In the genomic region with DNA sequence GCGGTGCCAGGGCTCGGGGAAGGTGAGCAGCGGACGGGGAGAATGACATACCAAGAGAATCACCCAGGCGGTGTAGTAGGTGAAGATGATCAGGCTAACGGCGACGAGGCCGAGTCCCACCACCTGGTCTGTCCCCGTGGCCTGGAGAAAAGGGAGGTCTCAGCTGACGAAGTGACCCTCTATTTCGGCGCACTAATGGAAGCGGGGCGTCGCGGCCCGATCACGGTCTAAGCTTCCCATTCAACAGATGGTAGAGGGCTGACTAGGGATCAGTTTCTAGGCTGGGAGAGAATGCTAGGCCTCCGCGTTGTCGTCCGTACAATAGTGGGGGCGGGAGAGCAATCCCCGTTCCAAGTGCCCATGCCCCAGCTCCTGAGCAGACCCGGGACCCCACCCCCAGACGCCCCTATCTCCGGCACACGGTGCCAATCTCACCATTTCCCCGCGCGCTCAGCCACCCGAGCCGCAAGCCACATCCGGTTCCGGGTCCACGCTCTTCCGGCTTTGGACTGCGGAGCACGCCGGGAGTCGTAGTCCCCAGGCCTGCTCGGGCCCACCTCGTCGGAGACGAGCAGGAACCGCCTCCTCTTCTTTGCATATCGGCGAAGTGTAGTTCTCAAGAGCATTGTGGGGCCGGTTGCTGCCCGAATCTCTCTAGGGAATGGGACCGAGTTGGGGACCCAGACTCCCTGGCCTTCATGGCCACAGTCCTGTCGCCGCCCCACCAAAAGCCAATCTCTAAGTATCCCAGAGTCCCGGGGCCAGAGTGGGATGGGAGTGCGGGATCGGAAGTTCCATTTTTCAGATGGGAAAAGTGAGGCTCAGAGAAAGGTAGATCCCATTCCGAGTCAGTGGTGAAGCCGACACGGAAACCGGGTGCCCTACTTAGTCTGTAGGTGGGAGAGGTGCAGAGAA, we compare ENCODE assay signal across 1 cellular context.
TF ChIP-seq lines count a peak whose summit lies in the region.

TSS of gene DPM2 (minus strand) at position 472 of the 915 bp plus-strand sequence. CDS start at position 438, 34 bp downstream.

TF ChIP-seq in HepG2, 621 proteins besides CTCF, POLR2A, EP300 and RAD21 (continued from another document and continues in another):
- no peak for TF ChIP-seq ZNF280D (CRISPR knock-in tag; IDR thresholded peaks at IDR 0.05)
- no peak for TF ChIP-seq ZNF75D (CRISPR knock-in tag; IDR thresholded peaks at IDR 0.05; ENCODE audit: borderline replicate concordance)
- no peak for TF ChIP-seq ZNF570 (CRISPR knock-in tag; IDR thresholded peaks at IDR 0.05; ENCODE audit: borderline replicate concordance)
- no peak for TF ChIP-seq ADNP (CRISPR knock-in tag; IDR thresholded peaks at IDR 0.05)
- TF ChIP-seq THRA (CRISPR knock-in tag; IDR thresholded peaks at IDR 0.05; ENCODE audit: borderline replicate concordance): no peak
- TF ChIP-seq ZNF354B (CRISPR knock-in tag; IDR thresholded peaks at IDR 0.05): no peak
- no peak for TF ChIP-seq SRY (CRISPR knock-in tag; IDR thresholded peaks at IDR 0.05)
- no peak for TF ChIP-seq NFIB (CRISPR knock-in tag; IDR thresholded peaks at IDR 0.05; ENCODE audit: borderline replicate concordance)
- no peak for TF ChIP-seq POLR2AphosphoS2 (IDR thresholded peaks at IDR 0.05; ENCODE audit: low read depth, low read length)
- TF ChIP-seq NFKBIZ (CRISPR knock-in tag; IDR thresholded peaks at IDR 0.05): no peak
- TF ChIP-seq ZMYM2 (CRISPR knock-in tag; IDR thresholded peaks at IDR 0.05): no peak
- TF ChIP-seq ZEB1 (IDR thresholded peaks at IDR 0.05; ENCODE audit: insufficient replicate concordance, low read depth): no peak
- TF ChIP-seq, protein P1, sequence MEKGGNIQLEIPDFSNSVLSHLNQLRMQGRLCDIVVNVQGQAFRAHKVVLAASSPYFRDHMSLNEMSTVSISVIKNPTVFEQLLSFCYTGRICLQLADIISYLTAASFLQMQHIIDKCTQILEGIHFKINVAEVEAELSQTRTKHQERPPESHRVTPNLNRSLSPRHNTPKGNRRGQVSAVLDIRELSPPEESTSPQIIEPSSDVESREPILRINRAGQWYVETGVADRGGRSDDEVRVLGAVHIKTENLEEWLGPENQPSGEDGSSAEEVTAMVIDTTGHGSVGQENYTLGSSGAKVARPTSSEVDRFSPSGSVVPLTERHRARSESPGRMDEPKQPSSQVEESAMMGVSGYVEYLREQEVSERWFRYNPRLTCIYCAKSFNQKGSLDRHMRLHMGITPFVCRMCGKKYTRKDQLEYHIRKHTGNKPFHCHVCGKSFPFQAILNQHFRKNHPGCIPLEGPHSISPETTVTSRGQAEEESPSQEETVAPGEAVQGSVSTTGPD (CRISPR knock-in tag; IDR thresholded peaks at IDR 0.05): no peak
- TF ChIP-seq, protein P2, sequence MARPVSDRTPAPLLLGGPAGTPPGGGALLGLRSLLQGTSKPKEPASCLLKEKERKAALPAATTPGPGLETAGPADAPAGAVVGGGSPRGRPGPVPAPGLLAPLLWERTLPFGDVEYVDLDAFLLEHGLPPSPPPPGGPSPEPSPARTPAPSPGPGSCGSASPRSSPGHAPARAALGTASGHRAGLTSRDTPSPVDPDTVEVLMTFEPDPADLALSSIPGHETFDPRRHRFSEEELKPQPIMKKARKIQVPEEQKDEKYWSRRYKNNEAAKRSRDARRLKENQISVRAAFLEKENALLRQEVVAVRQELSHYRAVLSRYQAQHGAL (CRISPR knock-in tag; IDR thresholded peaks at IDR 0.05; ENCODE audit: not compliant biosample characterization): no peak
- TF ChIP-seq EED (CRISPR knock-in tag; IDR thresholded peaks at IDR 0.05): peak; percentile 46; the same call in 1 of the 2 replicates
- peak; percentile 78 for TF ChIP-seq RBFOX2 (IDR thresholded peaks at IDR 0.05; ENCODE audit: low read depth, low read length)
- peak; percentile 41; the same call in 1 of the 2 replicates for TF ChIP-seq TAF1 (CRISPR knock-in tag; IDR thresholded peaks at IDR 0.05)
- no peak for TF ChIP-seq ZKSCAN1 (IDR thresholded peaks at IDR 0.05; ENCODE audit: low read length)
- no peak for TF ChIP-seq ZNF234 (CRISPR knock-in tag; conservative IDR thresholded peaks at IDR 0.05)
- TF ChIP-seq ETV5 (CRISPR knock-in tag; IDR thresholded peaks at IDR 0.05; ENCODE audit: borderline replicate concordance): peak; percentile 65; the same call in 1 of the 2 replicates
- TF ChIP-seq NCOA2 (CRISPR knock-in tag; IDR thresholded peaks at IDR 0.05): no peak
- TF ChIP-seq NONO (IDR thresholded peaks at IDR 0.05): no peak
- TF ChIP-seq NONO (CRISPR knock-in tag; conservative IDR thresholded peaks at IDR 0.05): 0 out of 2 replicates have a peak, but pooled peaks have one; percentile 39
- TF ChIP-seq, protein P3, sequence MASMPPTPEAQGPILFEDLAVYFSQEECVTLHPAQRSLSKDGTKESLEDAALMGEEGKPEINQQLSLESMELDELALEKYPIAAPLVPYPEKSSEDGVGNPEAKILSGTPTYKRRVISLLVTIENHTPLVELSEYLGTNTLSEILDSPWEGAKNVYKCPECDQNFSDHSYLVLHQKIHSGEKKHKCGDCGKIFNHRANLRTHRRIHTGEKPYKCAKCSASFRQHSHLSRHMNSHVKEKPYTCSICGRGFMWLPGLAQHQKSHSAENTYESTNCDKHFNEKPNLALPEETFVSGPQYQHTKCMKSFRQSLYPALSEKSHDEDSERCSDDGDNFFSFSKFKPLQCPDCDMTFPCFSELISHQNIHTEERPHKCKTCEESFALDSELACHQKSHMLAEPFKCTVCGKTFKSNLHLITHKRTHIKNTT (CRISPR knock-in tag; IDR thresholded peaks at IDR 0.05): no peak
- TF ChIP-seq, protein P4, sequence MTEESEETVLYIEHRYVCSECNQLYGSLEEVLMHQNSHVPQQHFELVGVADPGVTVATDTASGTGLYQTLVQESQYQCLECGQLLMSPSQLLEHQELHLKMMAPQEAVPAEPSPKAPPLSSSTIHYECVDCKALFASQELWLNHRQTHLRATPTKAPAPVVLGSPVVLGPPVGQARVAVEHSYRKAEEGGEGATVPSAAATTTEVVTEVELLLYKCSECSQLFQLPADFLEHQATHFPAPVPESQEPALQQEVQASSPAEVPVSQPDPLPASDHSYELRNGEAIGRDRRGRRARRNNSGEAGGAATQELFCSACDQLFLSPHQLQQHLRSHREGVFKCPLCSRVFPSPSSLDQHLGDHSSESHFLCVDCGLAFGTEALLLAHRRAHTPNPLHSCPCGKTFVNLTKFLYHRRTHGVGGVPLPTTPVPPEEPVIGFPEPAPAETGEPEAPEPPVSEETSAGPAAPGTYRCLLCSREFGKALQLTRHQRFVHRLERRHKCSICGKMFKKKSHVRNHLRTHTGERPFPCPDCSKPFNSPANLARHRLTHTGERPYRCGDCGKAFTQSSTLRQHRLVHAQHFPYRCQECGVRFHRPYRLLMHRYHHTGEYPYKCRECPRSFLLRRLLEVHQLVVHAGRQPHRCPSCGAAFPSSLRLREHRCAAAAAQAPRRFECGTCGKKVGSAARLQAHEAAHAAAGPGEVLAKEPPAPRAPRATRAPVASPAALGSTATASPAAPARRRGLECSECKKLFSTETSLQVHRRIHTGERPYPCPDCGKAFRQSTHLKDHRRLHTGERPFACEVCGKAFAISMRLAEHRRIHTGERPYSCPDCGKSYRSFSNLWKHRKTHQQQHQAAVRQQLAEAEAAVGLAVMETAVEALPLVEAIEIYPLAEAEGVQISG (CRISPR knock-in tag; IDR thresholded peaks at IDR 0.05): peak; percentile 91
- TF ChIP-seq, protein P5, sequence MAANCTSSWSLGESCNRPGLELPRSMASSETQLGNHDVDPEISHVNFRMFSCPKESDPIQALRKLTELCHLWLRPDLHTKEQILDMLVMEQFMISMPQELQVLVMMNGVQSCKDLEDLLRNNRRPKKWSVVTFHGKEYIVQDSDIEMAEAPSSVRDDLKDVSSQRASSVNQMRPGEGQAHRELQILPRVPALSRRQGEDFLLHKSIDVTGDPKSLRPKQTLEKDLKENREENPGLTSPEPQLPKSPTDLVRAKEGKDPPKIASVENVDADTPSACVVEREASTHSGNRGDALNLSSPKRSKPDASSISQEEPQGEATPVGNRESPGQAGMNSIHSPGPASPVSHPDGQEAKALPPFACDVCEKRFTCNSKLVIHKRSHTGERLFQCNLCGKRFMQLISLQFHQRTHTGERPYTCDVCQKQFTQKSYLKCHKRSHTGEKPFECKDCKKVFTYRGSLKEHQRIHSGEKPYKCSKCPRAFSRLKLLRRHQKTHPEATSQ (CRISPR knock-in tag; IDR thresholded peaks at IDR 0.05; ENCODE audit: borderline replicate concordance): no peak
- no peak for TF ChIP-seq MYNN (CRISPR knock-in tag; IDR thresholded peaks at IDR 0.05; ENCODE audit: low read depth)
- TF ChIP-seq HMGXB3 (CRISPR knock-in tag; IDR thresholded peaks at IDR 0.05; ENCODE audit: borderline replicate concordance): no peak; the same call in 1 of the 2 replicates
- TF ChIP-seq ZNF12 (CRISPR knock-in tag; IDR thresholded peaks at IDR 0.05): no peak
- TF ChIP-seq PTBP1 (IDR thresholded peaks at IDR 0.05; ENCODE audit: low read depth, low read length, poor library complexity, severe bottlenecking): no peak
- TF ChIP-seq MNT (IDR thresholded peaks at IDR 0.05): no peak
- TF ChIP-seq KMT2A (CRISPR knock-in tag; IDR thresholded peaks at IDR 0.05): no peak; the same call in 1 of the 2 replicates
- TF ChIP-seq ATM (IDR thresholded peaks at IDR 0.05; ENCODE audit: borderline replicate concordance): no peak
